ENCODE assay signal across 10 cellular contexts in the genomic region with DNA sequence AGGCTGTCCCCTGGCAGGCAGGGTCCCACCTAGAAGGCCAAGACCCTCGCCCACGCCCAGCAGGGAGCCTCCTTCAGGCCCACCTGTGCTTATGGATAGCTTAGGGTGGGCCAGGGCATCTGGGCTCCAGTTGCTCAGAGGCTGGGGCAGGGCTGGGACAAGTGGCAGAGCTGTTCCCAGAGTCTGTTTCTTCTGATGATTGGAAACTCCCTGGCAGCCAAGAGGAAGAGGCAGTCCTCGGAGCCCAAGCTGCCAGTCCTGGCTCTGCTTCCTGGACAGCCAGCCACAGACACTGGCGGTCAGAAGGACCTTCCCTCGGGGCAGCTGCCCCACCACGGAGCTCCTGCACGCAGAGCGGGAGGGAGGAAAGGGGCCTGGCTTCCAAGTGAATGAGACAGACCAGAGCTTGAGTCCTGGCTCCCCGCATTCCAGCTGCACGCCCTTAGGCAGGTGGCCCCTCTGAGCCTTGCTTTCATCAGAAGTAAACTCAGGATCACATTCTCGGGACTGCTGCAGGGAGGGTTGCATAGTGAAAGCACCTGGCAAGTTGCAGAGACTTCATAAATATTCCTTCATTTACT. TPM values are rescaled to one million over a fixed set of nuclear protein-coding genes. Genes with fewer than 3 reads are reported as not detected.
DNase-seq lines count a peak whose midpoint lies in the region; ATAC-seq, FAIRE-seq and TF ChIP-seq lines count a peak whose summit lies in the region.
"Had no signal": no experiment of that assay in that cellular context is flagged by ENCODE, and none has a peak within 500 bp of the region (broad histone marks: within the 10 kb centered on the region; RNA-seq: fewer than 3 reads in every experiment).

No MANE protein-coding gene starts in this region.

- no peak overlapping the region for H3K4me2 ChIP-seq in GM12878 (ENCODE audit: control insufficient read depth, insufficient read depth)

- POLR2A ChIA-PET in GM12878 (lab: Charles Lee) = no interaction called here
- POLR2A ChIA-PET in naive thymus-derived CD8-positive, alpha-beta T cell (lab: Charles Lee) = no interaction called here

- H3K9ac ChIP-seq in HUES48 (ENCODE audit: low read depth, low read length) (peak overlapping the region; percentile 36; the same call in 1 of the 2 replicates), GM12878 (ENCODE audit: control insufficient read depth, insufficient read depth, low read length) (no peak overlapping the region), iPS-18a (ENCODE audit: low read length) (no peak overlapping the region)

- no peak overlapping the region for H2AFZ ChIP-seq in GM12878 (ENCODE audit: control insufficient read depth, low read depth, low read length)

- H3K36me3 ChIP-seq in HUES48 (ENCODE audit: control insufficient read depth, insufficient read depth, low read length) = no peaks in the 10 kb centered on the region
- H3K36me3 ChIP-seq in GM12878 (ENCODE audit: control insufficient read depth in 2 of 2, insufficient read depth in 2 of 2, low read length in 1 of 2) = no peaks in the 10 kb centered on the region
- no peaks in the 10 kb centered on the region for H3K36me3 ChIP-seq in iPS-18a (ENCODE audit: control insufficient read depth, low read depth, low read length)
- H3K36me3 ChIP-seq in sigmoid colon = no peaks in the 10 kb centered on the region
- H3K36me3 ChIP-seq: ascending aorta had no signal

- CTCF ChIA-PET in GM12878 (lab: Yijun Ruan, JAX) = interaction anchor here (0.8 to 7.3 kb wide), 13 partner anchors 9 to 326 kb away, joined by 3 to 106 read pairs (median 4); a partner anchor contains a TSS

- RAD21 ChIA-PET in GM12878 (lab: Charles Lee; ENCODE audit: unreplicated experiment) = interaction anchor here (0.8 to 5.5 kb wide), 7 partner anchors 32 to 660 kb away, joined by 3 to 44 read pairs (median 4); no protein-coding TSS in a partner anchor

- in situ Hi-C loops in GM12878 (cut with MboI) = loop anchor here (5.0 kb wide), 1 partner anchor 597 kb away; no protein-coding TSS in a partner anchor

- H3K36me3 Mint-ChIP-seq in naive thymus-derived CD8-positive, alpha-beta T cell = no peaks in the 10 kb centered on the region

- H3K4me1 ChIP-seq in HUES48 (ENCODE audit: control insufficient read depth, insufficient read depth, low read length) (peaks cover 22% of the 10 kb centered on the region), GM12878 (ENCODE audit: control insufficient read depth, insufficient read depth, low read length) (no peaks in the 10 kb centered on the region), iPS-18a (ENCODE audit: control insufficient read depth, low read depth, low read length) (peaks cover 12% of the 10 kb centered on the region), sigmoid colon (peaks cover 0 to 40% (median 36%) of the 10 kb centered on the region in 4 donors)

- WGBS in GM12878 (ENCODE audit: insufficient coverage, insufficient replicate concordance, low lambda C conversion rate, missing lambda C conversion rate) = 15% methylated on average over 11 of the region's 11 CpGs
- WGBS in sigmoid colon, 2 donors = 24 to 41% methylated on average over 11 of the region's 11 CpGs

- TF ChIP-seq CTCF in GM12878 (IDR thresholded peaks at IDR 0.05 in 2 of 3, conservative IDR thresholded peaks at IDR 0.05 in 1 of 3; ENCODE audit: control insufficient read depth in 2 of 3, extremely low read depth in 1 of 3, insufficient read depth in 1 of 3, low read depth in 3 of 3, low read length in 3 of 3) = no peak
- no peak for TF ChIP-seq CTCF in sigmoid colon (IDR thresholded peaks at IDR 0.05)

- H3K9me3 Mint-ChIP-seq in naive thymus-derived CD8-positive, alpha-beta T cell = no peaks in the 10 kb centered on the region

- TF ChIP-seq RAD21 in GM12878 (IDR thresholded peaks at IDR 0.05; ENCODE audit: insufficient read depth, low read depth, low read length) = no peak

- BruUV-seq in GM12878 (replicated peaks; lab: Mats Ljungman, UMichigan) = no TSS peak

- H3K27ac ChIP-seq in HUES48 (ENCODE audit: low read depth, low read length) = peak overlapping the region; percentile 48
- no peak overlapping the region for H3K27ac ChIP-seq in GM12878 (ENCODE audit: control insufficient read depth, insufficient read depth)
- peak overlapping the region; percentile 10 for H3K27ac ChIP-seq in iPS-18a (ENCODE audit: low read length)
- H3K27ac ChIP-seq in sigmoid colon = peak overlapping the region; percentile 11 to 35 (median 28)
- H3K27ac ChIP-seq: ascending aorta had no signal

- TF ChIP-seq POLR2A in GM12878 (IDR thresholded peaks at IDR 0.05; ENCODE audit: low read depth, low read length) (no peak), sigmoid colon (IDR thresholded peaks at IDR 0.05) (no peak)

- no peaks in the 10 kb centered on the region; the same call in 1 of the 2 replicates for H3K27me3 ChIP-seq in HUES48 (ENCODE audit: control insufficient read depth, insufficient read depth, low read length)
- H3K27me3 ChIP-seq in GM12878 (replicated peaks in 1 of 2; ENCODE audit: control insufficient read depth in 2 of 2, insufficient read depth in 2 of 2, low read length in 1 of 2) = peaks cover 2 to 13% of the 10 kb centered on the region in 2 experiments; a peak in 3 of 4 replicates
- H3K27me3 ChIP-seq in iPS-18a (ENCODE audit: control insufficient read depth, insufficient read depth, low read length) = peaks cover 4% of the 10 kb centered on the region
- no peaks in the 10 kb centered on the region for H3K27me3 ChIP-seq in sigmoid colon
- H3K27me3 ChIP-seq: ascending aorta had no signal

- DNase-seq in GM12878 (ENCODE audit: low read depth, low spot score) = no peak
- no peak for DNase-seq in sigmoid colon
- DNase-seq in stimulated activated naive CD4-positive, alpha-beta T cell (lab: John Stamatoyannopoulos, UW) = no peak
- DNase-seq in NCI-H345 (lab: John Stamatoyannopoulos, UW) = no peak
- DNase-seq in naive thymus-derived CD8-positive, alpha-beta T cell = no peak
- DNase-seq: NCI-H1092 had no signal

- SMC1A ChIA-PET in GM12878 (lab: Charles Lee; ENCODE audit: uncharacterized antibody, unreplicated experiment) = interaction anchor here (0.6 to 2.7 kb wide), 5 partner anchors 31 to 107 kb away, joined by 3 to 31 read pairs (median 3); no protein-coding TSS in a partner anchor

- H3K27ac Mint-ChIP-seq in naive thymus-derived CD8-positive, alpha-beta T cell = no peak overlapping the region

- ATAC-seq in GM12878 (peak; percentile 30), HG03025 (IDR thresholded peaks at IDR 0.05; ENCODE audit: low FRiP score, unreplicated experiment) (no peak)
- no peak for ATAC-seq in naive thymus-derived CD8-positive, alpha-beta T cell

- H3K27me3 Mint-ChIP-seq in naive thymus-derived CD8-positive, alpha-beta T cell = peaks cover 18 to 58% (median 34%) of the 10 kb centered on the region in 5 donors

- intact Hi-C loops in GM12878 (cut with micrococcal nuclease; ENCODE audit: unreplicated experiment) (loop anchor here (2.0 to 10.0 kb wide), 3 partner anchors 29 to 459 kb away; no protein-coding TSS in a partner anchor), sigmoid colon (cut with DNase I) (loop anchor here (5.0 kb wide), 1 partner anchor 597 kb away; no protein-coding TSS in a partner anchor)

- no peak for FAIRE-seq in GM12878 (lab: Jason Lieb, UNC)

- H3K79me2 ChIP-seq in GM12878 (ENCODE audit: control insufficient read depth, insufficient read depth, low read length) = no peaks in the 10 kb centered on the region

- H4K20me1 ChIP-seq in GM12878 (ENCODE audit: control insufficient read depth, insufficient read depth) = no peaks in the 10 kb centered on the region

- no peak for TF ChIP-seq EP300 in GM12878 (IDR thresholded peaks at IDR 0.05; ENCODE audit: borderline replicate concordance in 1 of 2, control insufficient read depth in 1 of 2, low read depth in 2 of 2, low read length in 2 of 2)
- no peak for TF ChIP-seq EP300 in sigmoid colon (IDR thresholded peaks at IDR 0.05)

- H3K4me1 Mint-ChIP-seq in naive thymus-derived CD8-positive, alpha-beta T cell = peaks cover 2 to 5% (median 4%) of the 10 kb centered on the region in 4 donors

- H3K4me3 ChIP-seq in HUES48 (ENCODE audit: low read depth, low read length) = no peak overlapping the region
- H3K4me3 ChIP-seq in GM12878 = no peak overlapping the region
- H3K4me3 ChIP-seq in iPS-18a (ENCODE audit: low read length) = no peak overlapping the region
- H3K4me3 ChIP-seq in sigmoid colon = no peak overlapping the region
- H3K4me3 ChIP-seq: ascending aorta had no signal

- H3K9me3 ChIP-seq in HUES48 (ENCODE audit: control insufficient read depth, insufficient read depth, low read length) = no peaks in the 10 kb centered on the region
- no peaks in the 10 kb centered on the region for H3K9me3 ChIP-seq in GM12878 (replicated peaks; ENCODE audit: control insufficient read depth, insufficient read depth, low read length)
- H3K9me3 ChIP-seq in iPS-18a (ENCODE audit: control insufficient read depth, low read depth, low read length) = no peaks in the 10 kb centered on the region
- no peaks in the 10 kb centered on the region for H3K9me3 ChIP-seq in sigmoid colon
- H3K9me3 ChIP-seq: ascending aorta had no signal

- H3K4me3 Mint-ChIP-seq in naive thymus-derived CD8-positive, alpha-beta T cell = no peak overlapping the region

TF ChIP-seq in GM12878, 131 proteins besides CTCF, POLR2A, EP300 and RAD21:
- TF ChIP-seq MTA3 (IDR thresholded peaks at IDR 0.05; ENCODE audit: borderline replicate concordance, low read length) (no peak), BMI1 (IDR thresholded peaks at IDR 0.05; ENCODE audit: borderline replicate concordance) (no peak), TAF1 (IDR thresholded peaks at IDR 0.05; ENCODE audit: borderline replicate concordance, low read depth, low read length) (no peak)

RNA-seq across cellular contexts. Expression of a gene that starts 38.0 kb away (rescaled TPM):
- total RNA-seq in GM12878 (2013; cell fraction: nucleolus; rRNA removed) = not detected in 2 replicates
- total RNA-seq in GM12878 (2014; rRNA removed) (not detected in 2 replicates), GM12878 (2014; rRNA removed; fragmentation: Illumina TruSeq; extraction: Trizol) (not detected in 2 replicates), GM12878 (2021) (not detected in 2 replicates), sigmoid colon (not detected)
- not detected for polyA plus RNA-seq in GM12878 (2011; ENCODE audit: low read depth)
- polyA plus RNA-seq in GM12878 (2011; rRNA removed) (0.04 and 0.07 TPM in 2 replicates), GM12878 (2014; fragmentation: Illumina TruSeq; extraction: Trizol) (not detected in 2 replicates), GM12878 (2014; fragmentation: Nextera tagmentation; extraction: Ambion mirVana) (not detected), GM12878 (2014; rRNA removed) (not detected in 2 replicates), GM12878 (2016; fragmentation: Nextera tagmentation; extraction: Ambion mirVana) (not detected), sigmoid colon (1 to 10 TPM in 1 of 3 donors, not detected in 2; 1.8 TPM)
- 0.12 and 0.16 TPM in 2 replicates for polyA plus RNA-seq in GM12878 (2011; cell fraction: cytosol; rRNA removed)
- 0.13 and 0.16 TPM in 2 replicates for polyA plus RNA-seq in GM12878 (2011; cell fraction: nucleus; rRNA removed)
- not detected in 2 replicates for polyA plus RNA-seq in GM12878 (2012)
- not detected in 2 replicates for polyA minus RNA-seq in GM12878 (2011; rRNA and poly(A)+ RNA removed)
- not detected in 2 replicates for polyA minus RNA-seq in GM12878 (2011; cell fraction: cytosol; rRNA and poly(A)+ RNA removed)
- polyA minus RNA-seq in GM12878 (2011; cell fraction: nucleus; rRNA and poly(A)+ RNA removed) = not detected in 2 replicates
- not detected for total RNA-seq in naive thymus-derived CD8-positive, alpha-beta T cell
- polyA plus RNA-seq in naive thymus-derived CD8-positive, alpha-beta T cell = not detected
